Comparison of ENCODE assay signal across 9 cellular contexts in the genomic region with DNA sequence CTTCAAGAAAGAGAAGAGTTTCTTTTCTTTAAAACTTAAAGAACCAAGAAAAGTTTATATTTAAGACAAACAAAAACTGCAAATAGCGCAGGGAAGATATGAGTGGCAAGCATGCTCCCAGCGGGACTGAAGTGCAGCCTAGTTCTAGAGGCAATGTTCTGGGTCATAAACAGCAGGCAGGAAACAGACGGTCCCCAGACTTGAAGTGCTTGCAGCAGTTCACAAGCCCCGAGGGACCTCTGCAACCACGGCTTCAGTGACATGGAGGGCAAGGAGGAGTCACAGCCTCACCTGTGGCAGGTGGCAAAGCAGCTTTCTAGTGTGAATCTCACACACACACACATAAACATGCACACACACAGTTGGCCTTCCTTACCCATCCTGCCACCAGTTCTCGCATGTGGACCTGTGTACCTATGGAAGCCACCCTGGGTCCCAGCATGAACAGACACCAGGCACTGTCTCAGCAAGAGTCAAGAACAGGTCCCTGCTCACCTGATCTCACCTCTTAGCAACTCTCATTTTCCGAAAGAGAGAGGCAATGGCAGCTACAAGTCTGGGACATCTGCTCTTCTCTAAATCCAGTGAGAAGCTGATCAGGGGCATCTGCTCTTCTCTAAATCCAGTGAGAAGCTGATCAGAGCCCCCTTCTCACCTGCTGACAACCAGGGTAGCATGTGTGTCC.
DNase-seq lines count a peak whose midpoint lies in the region; ATAC-seq and TF ChIP-seq lines count a peak whose summit lies in the region.
"Had no signal": no experiment of that assay in that cellular context is flagged by ENCODE, and none has a peak within 500 bp of the region (broad histone marks: within the 10 kb centered on the region; RNA-seq: fewer than 3 reads in every experiment).

No MANE protein-coding gene starts in this region.

- TF ChIP-seq CTCF in GM20000 (IDR thresholded peaks at IDR 0.05; ENCODE audit: extremely low read depth, missing control alignments), result no peak
- TF ChIP-seq CTCF in WERI-Rb-1 (IDR thresholded peaks at IDR 0.05; ENCODE audit: low read depth, low read length), result no peak

- DNase-seq in COLO668 (lab: John Stamatoyannopoulos, UW; ENCODE audit: unreplicated experiment), result peak; percentile 84
- DNase-seq in GM20000 (ENCODE audit: low spot score), result peak; percentile 20
- peak; percentile 40 for DNase-seq in WERI-Rb-1
- DNase-seq in stimulated activated naive CD4-positive, alpha-beta T cell (lab: John Stamatoyannopoulos, UW), result no peak
- DNase-seq in activated T-cell treated with anti-CD3 and anti-CD28 coated beads, Interleukin-2, amount 50 U/mL, for 1 hour, result no peak
- DNase-seq in activated CD8-positive, alpha-beta memory T cell treated with anti-CD3 and anti-CD28 coated beads, Interleukin-2, amount 50 U/mL, for 48 hours, result no peak
- no peak for DNase-seq in activated CD4-positive, alpha-beta T cell treated with anti-CD3 and anti-CD28 coated beads for 4 hours

- no peaks in the 10 kb centered on the region for H3K36me3 ChIP-seq in WERI-Rb-1
- H3K36me3 ChIP-seq: breast epithelium had no signal

- ATAC-seq in HG03354 (IDR thresholded peaks at IDR 0.05; ENCODE audit: poor library complexity, severe bottlenecking, unreplicated experiment), result peak; percentile 72

- H3K27ac ChIP-seq in WERI-Rb-1, result no peak overlapping the region

- no peaks in the 10 kb centered on the region for H3K27me3 ChIP-seq in WERI-Rb-1 (ENCODE audit: insufficient read depth, low read depth, severe bottlenecking)
- H3K27me3 ChIP-seq: breast epithelium had no signal

- H3K4me3 ChIP-seq in WERI-Rb-1 (ENCODE audit: low read depth, low read length), result no peak overlapping the region
- H3K4me3 ChIP-seq: breast epithelium had no signal

- H3K9me3 ChIP-seq in WERI-Rb-1 (ENCODE audit: severe bottlenecking), result no peaks in the 10 kb centered on the region
- H3K9me3 ChIP-seq: breast epithelium had no signal

Comparison
In these comparisons a context has a peak if more than half of its experiments do, and no peak if none do; other contexts are left out.
1. DNase-seq: peak in COLO668 (single experiment), GM20000 (single experiment) and WERI-Rb-1 (single experiment); none in stimulated activated naive CD4-positive, alpha-beta T cell (0 of 6), activated T-cell treated with anti-CD3 and anti-CD28 coated beads, Interleukin-2, amount 50 U/mL, for 1 hour (single experiment), activated CD8-positive, alpha-beta memory T cell treated with anti-CD3 and anti-CD28 coated beads, Interleukin-2, amount 50 U/mL, for 48 hours (single experiment) and activated CD4-positive, alpha-beta T cell treated with anti-CD3 and anti-CD28 coated beads for 4 hours (0 of 2).